Comparison of ENCODE assay signal across 1 cellular context in the genomic region with DNA sequence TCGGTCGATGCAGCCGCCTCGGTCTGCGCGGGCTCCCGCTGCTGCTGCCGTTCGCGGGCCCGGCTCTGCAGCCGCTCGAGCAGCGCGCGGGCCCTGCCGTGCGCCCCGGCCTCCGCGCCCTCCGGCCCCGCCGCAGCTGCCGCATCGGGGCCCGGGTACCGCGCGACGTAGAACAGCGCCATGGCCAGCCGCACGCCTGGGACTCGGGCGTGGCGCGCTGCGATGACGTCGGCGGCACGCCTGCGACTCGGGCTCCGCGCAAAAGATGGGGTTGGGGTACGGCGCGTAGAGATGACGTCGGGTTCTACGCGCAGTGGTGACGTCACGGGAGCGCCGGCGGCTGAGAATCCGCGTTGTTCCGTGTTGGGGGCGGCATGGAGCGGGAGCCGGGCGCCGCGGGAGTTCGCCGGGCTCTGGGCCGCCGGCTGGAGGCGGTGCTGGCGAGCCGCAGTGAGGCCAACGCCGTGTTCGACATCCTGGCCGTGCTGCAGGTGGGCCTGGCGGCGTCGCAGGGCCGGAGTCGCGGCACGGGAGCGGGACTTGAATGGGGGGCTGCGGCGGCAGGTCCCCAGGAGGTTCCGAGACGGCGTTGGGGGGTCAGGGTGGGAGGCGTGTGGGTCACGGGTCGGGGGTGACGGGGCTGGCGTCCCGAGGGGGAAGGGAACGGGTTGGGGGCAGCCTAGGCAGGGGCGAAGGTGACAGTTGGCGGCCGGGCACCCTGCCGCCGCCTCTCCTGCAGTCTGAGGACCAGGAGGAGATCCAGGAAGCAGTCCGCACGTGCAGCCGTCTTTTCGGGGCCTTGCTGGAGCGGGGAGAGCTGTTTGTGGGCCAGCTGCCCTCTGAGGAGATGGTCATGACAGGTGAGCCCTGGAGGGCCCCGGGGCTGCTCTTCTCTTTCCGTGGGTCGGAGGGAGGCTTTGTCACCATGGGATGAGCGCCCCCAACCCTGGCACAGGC.
A peak's percentile ranks its signal among the peaks of the same experiment; 100 is the strongest.
TF ChIP-seq lines count a peak whose summit lies in the region.

DDX51 (minus strand) TSS at position 205 of the 957 bp plus-strand sequence; CDS start at position 182, 23 bp downstream.
NOC4L (plus strand) TSS at position 343 of the 957 bp plus-strand sequence; CDS start at position 375, 32 bp downstream.

TF ChIP-seq in HepG2, 621 proteins besides CTCF, POLR2A, EP300 and RAD21 (continues in another document):
- TF ChIP-seq, protein P1, sequence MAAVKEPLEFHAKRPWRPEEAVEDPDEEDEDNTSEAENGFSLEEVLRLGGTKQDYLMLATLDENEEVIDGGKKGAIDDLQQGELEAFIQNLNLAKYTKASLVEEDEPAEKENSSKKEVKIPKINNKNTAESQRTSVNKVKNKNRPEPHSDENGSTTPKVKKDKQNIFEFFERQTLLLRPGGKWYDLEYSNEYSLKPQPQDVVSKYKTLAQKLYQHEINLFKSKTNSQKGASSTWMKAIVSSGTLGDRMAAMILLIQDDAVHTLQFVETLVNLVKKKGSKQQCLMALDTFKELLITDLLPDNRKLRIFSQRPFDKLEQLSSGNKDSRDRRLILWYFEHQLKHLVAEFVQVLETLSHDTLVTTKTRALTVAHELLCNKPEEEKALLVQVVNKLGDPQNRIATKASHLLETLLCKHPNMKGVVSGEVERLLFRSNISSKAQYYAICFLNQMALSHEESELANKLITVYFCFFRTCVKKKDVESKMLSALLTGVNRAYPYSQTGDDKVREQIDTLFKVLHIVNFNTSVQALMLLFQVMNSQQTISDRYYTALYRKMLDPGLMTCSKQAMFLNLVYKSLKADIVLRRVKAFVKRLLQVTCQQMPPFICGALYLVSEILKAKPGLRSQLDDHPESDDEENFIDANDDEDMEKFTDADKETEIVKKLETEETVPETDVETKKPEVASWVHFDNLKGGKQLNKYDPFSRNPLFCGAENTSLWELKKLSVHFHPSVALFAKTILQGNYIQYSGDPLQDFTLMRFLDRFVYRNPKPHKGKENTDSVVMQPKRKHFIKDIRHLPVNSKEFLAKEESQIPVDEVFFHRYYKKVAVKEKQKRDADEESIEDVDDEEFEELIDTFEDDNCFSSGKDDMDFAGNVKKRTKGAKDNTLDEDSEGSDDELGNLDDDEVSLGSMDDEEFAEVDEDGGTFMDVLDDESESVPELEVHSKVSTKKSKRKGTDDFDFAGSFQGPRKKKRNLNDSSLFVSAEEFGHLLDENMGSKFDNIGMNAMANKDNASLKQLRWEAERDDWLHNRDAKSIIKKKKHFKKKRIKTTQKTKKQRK (IDR thresholded peaks at IDR 0.05; ENCODE audit: low read length): no peak
- TF ChIP-seq ZSCAN30 (CRISPR knock-in tag; IDR thresholded peaks at IDR 0.05): no peak
- 0 out of 2 replicates have a peak, but pooled peaks have one; percentile 61 for TF ChIP-seq DMTF1 (CRISPR knock-in tag; IDR thresholded peaks at IDR 0.05)
- TF ChIP-seq ZNF740 (CRISPR knock-in tag; IDR thresholded peaks at IDR 0.05): peak; percentile 83
- peak; percentile 99 for TF ChIP-seq TBP (CRISPR knock-in tag; IDR thresholded peaks at IDR 0.05)
- TF ChIP-seq KDM4B (CRISPR knock-in tag; IDR thresholded peaks at IDR 0.05): peak; percentile 88; the same call in 1 of the 2 replicates
- peak; percentile 89 for TF ChIP-seq HMGXB3 (CRISPR knock-in tag; IDR thresholded peaks at IDR 0.05; ENCODE audit: borderline replicate concordance)
- TF ChIP-seq HHEX (CRISPR knock-in tag; IDR thresholded peaks at IDR 0.05): no peak
- peak; percentile 46; the same call in 1 of the 2 replicates for TF ChIP-seq ZNF782 (CRISPR knock-in tag; IDR thresholded peaks at IDR 0.05; ENCODE audit: borderline replicate concordance)
- TF ChIP-seq, protein P2, sequence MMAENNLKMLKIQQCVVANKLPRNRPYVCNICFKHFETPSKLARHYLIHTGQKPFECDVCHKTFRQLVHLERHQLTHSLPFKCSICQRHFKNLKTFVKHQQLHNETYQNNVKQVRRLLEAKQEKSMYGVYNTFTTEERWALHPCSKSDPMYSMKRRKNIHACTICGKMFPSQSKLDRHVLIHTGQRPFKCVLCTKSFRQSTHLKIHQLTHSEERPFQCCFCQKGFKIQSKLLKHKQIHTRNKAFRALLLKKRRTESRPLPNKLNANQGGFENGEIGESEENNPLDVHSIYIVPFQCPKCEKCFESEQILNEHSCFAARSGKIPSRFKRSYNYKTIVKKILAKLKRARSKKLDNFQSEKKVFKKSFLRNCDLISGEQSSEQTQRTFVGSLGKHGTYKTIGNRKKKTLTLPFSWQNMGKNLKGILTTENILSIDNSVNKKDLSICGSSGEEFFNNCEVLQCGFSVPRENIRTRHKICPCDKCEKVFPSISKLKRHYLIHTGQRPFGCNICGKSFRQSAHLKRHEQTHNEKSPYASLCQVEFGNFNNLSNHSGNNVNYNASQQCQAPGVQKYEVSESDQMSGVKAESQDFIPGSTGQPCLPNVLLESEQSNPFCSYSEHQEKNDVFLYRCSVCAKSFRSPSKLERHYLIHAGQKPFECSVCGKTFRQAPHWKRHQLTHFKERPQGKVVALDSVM (CRISPR knock-in tag; IDR thresholded peaks at IDR 0.05): no peak
- TF ChIP-seq ZNF3 (CRISPR knock-in tag; IDR thresholded peaks at IDR 0.05): no peak; the same call in 1 of the 2 replicates
- peak; percentile 64; the same call in 1 of the 2 replicates for TF ChIP-seq ZNF318 (CRISPR knock-in tag; IDR thresholded peaks at IDR 0.05)
- TF ChIP-seq, protein P3, sequence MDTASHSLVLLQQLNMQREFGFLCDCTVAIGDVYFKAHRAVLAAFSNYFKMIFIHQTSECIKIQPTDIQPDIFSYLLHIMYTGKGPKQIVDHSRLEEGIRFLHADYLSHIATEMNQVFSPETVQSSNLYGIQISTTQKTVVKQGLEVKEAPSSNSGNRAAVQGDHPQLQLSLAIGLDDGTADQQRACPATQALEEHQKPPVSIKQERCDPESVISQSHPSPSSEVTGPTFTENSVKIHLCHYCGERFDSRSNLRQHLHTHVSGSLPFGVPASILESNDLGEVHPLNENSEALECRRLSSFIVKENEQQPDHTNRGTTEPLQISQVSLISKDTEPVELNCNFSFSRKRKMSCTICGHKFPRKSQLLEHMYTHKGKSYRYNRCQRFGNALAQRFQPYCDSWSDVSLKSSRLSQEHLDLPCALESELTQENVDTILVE (CRISPR knock-in tag; IDR thresholded peaks at IDR 0.05): peak; percentile 77; the same call in 1 of the 2 replicates
- TF ChIP-seq KMT2B (CRISPR knock-in tag; IDR thresholded peaks at IDR 0.05): peak; percentile 93
- no peak for TF ChIP-seq ZMYM3 (CRISPR knock-in tag; IDR thresholded peaks at IDR 0.05)
- TF ChIP-seq TEAD2 (CRISPR knock-in tag; IDR thresholded peaks at IDR 0.05): no peak
- TF ChIP-seq ZNF496 (CRISPR knock-in tag; IDR thresholded peaks at IDR 0.05; ENCODE audit: insufficient replicate concordance): no peak
- peak; percentile 77 for TF ChIP-seq ZNF772 (CRISPR knock-in tag; IDR thresholded peaks at IDR 0.05)
- no peak for TF ChIP-seq ZBTB37 (CRISPR knock-in tag; IDR thresholded peaks at IDR 0.05)
